In genomic region chr11:82682003-82682751, GRCh38 we compare ENCODE assay signal across 1 cellular context.
TF ChIP-seq lines count a peak whose summit lies in the region.

No MANE protein-coding gene starts in this region.

TF ChIP-seq in GM23338, 12 proteins besides CTCF, POLR2A, EP300 and RAD21 (continued from another document):
- TF ChIP-seq REST (IDR thresholded peaks at IDR 0.05; ENCODE audit: unreplicated experiment), result no peak
- TF ChIP-seq POLR2AphosphoS5 (IDR thresholded peaks at IDR 0.05; ENCODE audit: low read depth), result no peak
- TF ChIP-seq STAT1 (IDR thresholded peaks at IDR 0.05; ENCODE audit: unreplicated experiment), result no peak
- TF ChIP-seq NANOG (IDR thresholded peaks at IDR 0.05; ENCODE audit: borderline replicate concordance), result no peak
- no peak for TF ChIP-seq CREB1 (CRISPR knock-in tag; IDR thresholded peaks at IDR 0.05; ENCODE audit: low read depth)
- TF ChIP-seq ZNF331 (CRISPR knock-in tag; IDR thresholded peaks at IDR 0.05; ENCODE audit: low read depth), result no peak
- no peak for TF ChIP-seq ZNF462 (CRISPR knock-in tag; IDR thresholded peaks at IDR 0.05)
